ENCODE assay signal across 24 cellular contexts in the genomic region with DNA sequence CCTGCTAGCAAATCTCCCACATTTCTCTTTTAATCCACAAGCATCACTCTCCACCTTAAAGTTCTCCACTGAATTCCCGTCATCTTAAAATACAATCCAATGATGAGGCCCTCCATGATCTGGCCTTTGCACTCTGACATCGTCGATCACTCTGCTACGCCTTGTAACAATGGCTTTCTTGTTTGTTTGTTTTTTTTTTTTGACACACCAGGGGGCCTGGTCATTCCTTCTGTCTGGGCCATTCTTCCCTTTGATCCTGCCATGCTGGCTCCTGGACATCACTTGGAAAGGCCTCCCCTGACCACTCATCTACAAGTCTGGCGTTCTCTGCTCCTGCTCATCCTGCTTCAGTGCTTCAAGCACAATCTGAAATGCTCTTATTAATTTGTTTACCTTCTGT.
"Had no signal": no experiment of that assay in that cellular context is flagged by ENCODE, and none has a peak within 500 bp of the region (broad histone marks: within the 10 kb centered on the region; RNA-seq: fewer than 3 reads in every experiment).

No MANE protein-coding gene starts in this region.

- H3K9me3 ChIP-seq: mucosa of descending colon, upper lobe of left lung had no signal

- H3K9ac ChIP-seq: parathyroid adenoma had no signal

- H3K27ac ChIP-seq: cardiac muscle cell, foreskin keratinocyte, parathyroid adenoma had no signal

- H3K4me3 Mint-ChIP-seq: activated B cell treated with CpG ODN at 0.5 μM for 24 hours; activated CD4-positive, alpha-beta T cell treated with anti-CD3 and anti-CD28 coated beads for 36 hours; activated naive CD4-positive, alpha-beta T cell treated with anti-CD3 and anti-CD28 coated beads for 36 hours; activated naive CD8-positive, alpha-beta T cell treated with anti-CD3 and anti-CD28 coated beads, Interleukin-2, amount 10 ng/mL, durations not matched to agents 7 days and 5 days; dendritic cell treated with granulocyte-macrophage colony-stimulating factor and Interleukin-4, amounts not matched to agents 40 ng/mL and 50 ng/mL, for 4 days; immature natural killer cell had no signal

- H2AFZ ChIP-seq: parathyroid adenoma had no signal

- H3K27me3 ChIP-seq: cardiac muscle cell, foreskin keratinocyte, upper lobe of left lung had no signal

- H3K4me3 ChIP-seq: cardiac muscle cell, mucosa of descending colon, upper lobe of left lung had no signal

- FAIRE-seq: endometrium had no signal

- H3K36me3 Mint-ChIP-seq: activated naive CD8-positive, alpha-beta T cell treated with anti-CD3 and anti-CD28 coated beads, Interleukin-2, amount 10 ng/mL, durations not matched to agents 7 days and 5 days; immature natural killer cell had no signal

- H3K27ac Mint-ChIP-seq: activated B cell treated with CpG ODN at 0.5 μM for 24 hours; activated CD4-positive, alpha-beta T cell treated with anti-CD3 and anti-CD28 coated beads for 36 hours; activated naive CD4-positive, alpha-beta T cell treated with anti-CD3 and anti-CD28 coated beads for 36 hours; activated naive CD8-positive, alpha-beta T cell treated with anti-CD3 and anti-CD28 coated beads, Interleukin-2, amount 10 ng/mL, durations not matched to agents 7 days and 5 days; dendritic cell treated with granulocyte-macrophage colony-stimulating factor and Interleukin-4, amounts not matched to agents 40 ng/mL and 50 ng/mL, for 4 days; immature natural killer cell had no signal

- H3K36me3 ChIP-seq: cardiac muscle cell, upper lobe of left lung had no signal

- H3K9me3 Mint-ChIP-seq: activated B cell treated with CpG ODN at 0.5 μM for 24 hours; activated naive CD4-positive, alpha-beta T cell treated with anti-CD3 and anti-CD28 coated beads for 36 hours; activated naive CD8-positive, alpha-beta T cell treated with anti-CD3 and anti-CD28 coated beads, Interleukin-2, amount 10 ng/mL, durations not matched to agents 7 days and 5 days; dendritic cell treated with granulocyte-macrophage colony-stimulating factor and Interleukin-4, amounts not matched to agents 40 ng/mL and 50 ng/mL, for 4 days; immature natural killer cell; nephron progenitor cell had no signal

- H3K4me1 Mint-ChIP-seq: activated B cell treated with CpG ODN at 0.5 μM for 24 hours; activated CD4-positive, alpha-beta T cell treated with anti-CD3 and anti-CD28 coated beads for 36 hours; immature natural killer cell had no signal

- H3K27me3 Mint-ChIP-seq: activated CD4-positive, alpha-beta T cell treated with anti-CD3 and anti-CD28 coated beads for 36 hours; dendritic cell treated with granulocyte-macrophage colony-stimulating factor and Interleukin-4, amounts not matched to agents 40 ng/mL and 50 ng/mL, for 4 days had no signal

- DNase-seq: activated B cell treated with CpG ODN at 0.5 μM for 24 hours; activated CD4-positive, alpha-beta T cell treated with anti-CD3 and anti-CD28 coated beads for 36 hours; activated CD4-positive, alpha-beta T cell treated with anti-CD3 and anti-CD28 coated beads, Interleukin-2, amount 50 U/mL, for 4 hours; activated naive CD4-positive, alpha-beta T cell treated with anti-CD3 and anti-CD28 coated beads for 36 hours; activated naive CD8-positive, alpha-beta T cell treated with anti-CD3 and anti-CD28 coated beads, Interleukin-2, amount 10 ng/mL, durations not matched to agents 7 days and 5 days; activated T-cell treated with anti-CD3 and anti-CD28 coated beads, Interleukin-2, amount 50 U/mL, for 48 hours; amniotic stem cell; effector CD4-positive, alpha-beta T cell; foreskin keratinocyte; immature natural killer cell; kidney glomerular epithelial cell; left ventricle myocardium superior; mucosa of descending colon; nephron progenitor cell; right cardiac atrium; stimulated activated CD4-positive, alpha-beta T cell treated with anti-CD3 and anti-CD28 coated beads, Interleukin-12 subunit alpha, Interleukin-12 subunit beta, amount 100 ng/mL, for 4 hours; stimulated activated CD4-positive, alpha-beta T cell treated with anti-CD3 and anti-CD28 coated beads, Interleukin-4, amount 100 ng/mL, for 4 hours; stimulated activated naive CD8-positive, alpha-beta T cell treated with anti-CD3 and anti-CD28 coated beads, Interleukin-15, Interleukin-2, amounts not matched to agents 100 U/mL and 50 U/mL, for 24 hours; T-helper 9 cell; upper lobe of left lung had no signal
